ENCODE assay signal across 18 cellular contexts in the genomic region with DNA sequence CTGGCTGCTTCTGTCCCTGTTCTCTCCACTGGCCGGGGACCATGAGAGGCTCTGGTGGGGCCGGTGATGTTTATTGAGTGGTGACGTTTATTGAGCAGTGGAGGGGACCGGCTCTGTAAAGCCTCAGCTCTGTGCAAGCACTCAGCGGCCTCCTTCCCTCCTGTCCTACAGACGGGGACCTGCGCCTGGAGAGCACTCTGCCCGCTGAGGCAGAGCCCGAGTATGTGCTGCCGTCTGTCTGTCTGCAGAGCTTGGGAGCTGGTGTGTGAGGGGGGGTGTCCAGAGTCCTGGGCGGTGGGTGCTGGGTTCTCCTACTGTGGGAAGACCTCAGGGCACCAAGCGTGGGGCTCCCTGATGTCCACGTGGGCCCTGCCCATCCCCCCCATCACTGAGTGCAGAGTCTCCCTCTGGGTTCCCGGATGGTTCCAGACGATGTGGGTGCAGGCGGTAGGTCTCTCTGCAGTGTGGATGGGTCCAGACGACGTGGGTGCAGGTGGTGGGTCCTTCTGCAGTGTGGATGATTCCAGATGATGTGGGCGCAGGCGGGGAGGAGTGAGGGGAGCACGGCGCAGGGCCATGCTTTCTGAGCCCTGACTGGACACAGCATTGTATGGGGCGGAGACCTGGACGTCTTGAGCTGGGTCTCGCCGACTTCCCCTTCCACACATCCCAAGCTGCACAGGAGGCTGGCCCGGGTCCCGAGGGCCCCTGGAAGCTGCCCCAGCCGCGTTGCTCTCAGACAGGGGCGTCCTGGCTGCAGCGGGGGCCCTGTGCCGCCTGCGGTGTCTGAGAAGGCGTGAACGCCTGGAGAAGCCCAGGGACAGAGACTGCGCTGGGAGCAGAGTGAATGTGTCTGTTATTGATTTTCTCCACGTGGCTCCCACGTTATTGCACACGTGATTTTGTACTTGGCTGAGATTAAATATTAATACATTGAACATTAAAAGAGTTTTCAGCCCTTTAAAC. TPM values are rescaled to one million over a fixed set of nuclear protein-coding genes. Genes with fewer than 3 reads are reported as not detected.
DNase-seq lines count a peak whose midpoint lies in the region; ATAC-seq and TF ChIP-seq lines count a peak whose summit lies in the region.
"Had no signal": no experiment of that assay in that cellular context is flagged by ENCODE, and none has a peak within 500 bp of the region (broad histone marks: within the 10 kb centered on the region; RNA-seq: fewer than 3 reads in every experiment).

No MANE protein-coding gene starts in this region.

- H3K4me1 ChIP-seq in RWPE2 (ENCODE audit: insufficient read depth, poor library complexity, severe bottlenecking) = peaks cover 4% of the 10 kb centered on the region
- H3K4me1 ChIP-seq in right lobe of liver = no peaks in the 10 kb centered on the region

- no peaks in the 10 kb centered on the region for H3K36me3 Mint-ChIP-seq in activated naive CD4-positive, alpha-beta T cell treated with anti-CD3 and anti-CD28 coated beads for 36 hours (ENCODE audit: low read depth)

- H3K9me3 Mint-ChIP-seq in activated naive CD4-positive, alpha-beta T cell treated with anti-CD3 and anti-CD28 coated beads for 36 hours = no peaks in the 10 kb centered on the region

- H3K4me3 ChIP-seq in RWPE2 (ENCODE audit: severe bottlenecking) = no peak overlapping the region
- H3K4me3 ChIP-seq in right lobe of liver = no peak overlapping the region
- H3K4me3 ChIP-seq: MG63, PC-9 had no signal

- H3K9me3 ChIP-seq in RWPE2 (ENCODE audit: severe bottlenecking) (no peaks in the 10 kb centered on the region), right lobe of liver (no peaks in the 10 kb centered on the region)

- no peak overlapping the region for H3K4me3 Mint-ChIP-seq in activated naive CD4-positive, alpha-beta T cell treated with anti-CD3 and anti-CD28 coated beads for 36 hours

- 25% methylated on average over 7 of the region's 40 CpGs for whole genome bisulfite sequencing in right lobe of liver (ENCODE audit: insufficient coverage, low coverage, low lambda C conversion rate, missing lambda C conversion rate)

- H3K27me3 ChIP-seq in RWPE2 (ENCODE audit: insufficient read depth, poor library complexity, severe bottlenecking) (peaks cover 99% of the 10 kb centered on the region), right lobe of liver (no peaks in the 10 kb centered on the region)

- no peak overlapping the region for H3K27ac ChIP-seq in RWPE2 (ENCODE audit: poor library complexity, severe bottlenecking)
- H3K27ac ChIP-seq in right lobe of liver = no peak overlapping the region
- H3K27ac ChIP-seq: PC-9 had no signal

- H3K36me3 ChIP-seq in RWPE2 (ENCODE audit: low read depth) = no peaks in the 10 kb centered on the region
- no peaks in the 10 kb centered on the region for H3K36me3 ChIP-seq in right lobe of liver
- H3K36me3 ChIP-seq: MG63 had no signal

- no peak for TF ChIP-seq POLR2A in right lobe of liver (IDR thresholded peaks at IDR 0.05)

- H3K27me3 Mint-ChIP-seq in activated naive CD4-positive, alpha-beta T cell treated with anti-CD3 and anti-CD28 coated beads for 36 hours (ENCODE audit: low read depth) = peaks cover 3% of the 10 kb centered on the region

- peak; percentile 3 for DNase-seq in activated naive CD4-positive, alpha-beta T cell treated with anti-CD3 and anti-CD28 coated beads, Interleukin-2, amount 50 U/mL, for 16 hours
- no peak for DNase-seq in activated naive CD4-positive, alpha-beta T cell treated with anti-CD3 and anti-CD28 coated beads for 36 hours
- DNase-seq in RWPE2 (ENCODE audit: low spot score) (peak; percentile 81), right lobe of liver (peak in 2 of 3 donors; percentile 6 to 41), retina (peak; percentile 66), globus pallidus (ENCODE audit: low spot score) (no peak), NCI-H510A (lab: John Stamatoyannopoulos, UW) (no peak)
- DNase-seq: C1 segment of cervical spinal cord, DMS 273 treated with DMSO at 0.1 percent for 48 hours, Karpas-422, MG63, NCI-H1092 treated with DMSO at 0.1 percent for 48 hours, NCI-H1694, NCI-H524, PC-9 had no signal

- no peak overlapping the region for H3K27ac Mint-ChIP-seq in activated naive CD4-positive, alpha-beta T cell treated with anti-CD3 and anti-CD28 coated beads for 36 hours

- peaks cover 5% of the 10 kb centered on the region for H3K4me1 Mint-ChIP-seq in activated naive CD4-positive, alpha-beta T cell treated with anti-CD3 and anti-CD28 coated beads for 36 hours (ENCODE audit: low read depth)

- ATAC-seq in RWPE2 (ENCODE audit: low read depth) (no peak), right lobe of liver (peak in 1 of 4 donors; percentile 30), GM18870 (IDR thresholded peaks at IDR 0.05; ENCODE audit: unreplicated experiment) (no peak)

- intact Hi-C loops in activated naive CD4-positive, alpha-beta T cell treated with anti-CD3 and anti-CD28 coated beads for 36 hours (cut with micrococcal nuclease) = no loop called here
- intact Hi-C loops in right lobe of liver (cut with DNase I) = no loop called here

- CTCF ChIA-PET in activated naive CD4-positive, alpha-beta T cell treated with anti-CD3 and anti-CD28 coated beads for 36 hours (lab: Charles Lee) = no interaction called here

- TF ChIP-seq CTCF in RWPE2 (IDR thresholded peaks at IDR 0.05; ENCODE audit: poor library complexity, severe bottlenecking) (no peak), right lobe of liver (IDR thresholded peaks at IDR 0.05) (no peak)

RNA-seq across cellular contexts. Expression of a gene that starts 14.9 kb away (rescaled TPM):
- not detected for total RNA-seq in activated naive CD4-positive, alpha-beta T cell treated with anti-CD3 and anti-CD28 coated beads for 36 hours
- not detected for total RNA-seq in right lobe of liver
- total RNA-seq: Daoy, H4, PC-9 had no signal

Comparison
In these comparisons a context has a peak if more than half of its experiments do, and no peak if none do; other contexts are left out.
1. DNase-seq: peak in activated naive CD4-positive, alpha-beta T cell treated with anti-CD3 and anti-CD28 coated beads, Interleukin-2, amount 50 U/mL, for 16 hours (single experiment), RWPE2 (single experiment), right lobe of liver (2 of 3) and retina (single experiment); none in activated naive CD4-positive, alpha-beta T cell treated with anti-CD3 and anti-CD28 coated beads for 36 hours (single experiment), globus pallidus (single experiment) and NCI-H510A (single experiment).